Comparison of ENCODE assay signal across 9 cellular contexts in the genomic region with DNA sequence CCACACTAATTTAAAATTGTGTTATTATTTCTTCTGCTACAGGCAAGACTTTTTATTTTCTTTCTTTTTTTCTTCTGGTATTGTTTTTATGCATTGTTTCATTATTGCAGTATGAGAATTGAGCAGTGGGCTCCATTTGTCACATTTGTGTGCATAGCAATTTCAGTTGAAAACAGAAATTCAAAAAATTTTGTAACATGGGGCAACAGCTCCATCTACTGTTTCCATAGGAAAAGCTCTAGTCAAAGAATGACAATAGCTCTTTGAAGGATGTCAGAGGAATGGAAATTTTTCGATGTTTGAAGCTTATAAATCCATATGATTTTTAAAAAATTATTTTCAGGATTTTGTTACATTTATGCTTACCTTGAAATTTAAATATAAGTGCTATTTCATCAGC.
DNase-seq lines count a peak whose midpoint lies in the region; ATAC-seq and TF ChIP-seq lines count a peak whose summit lies in the region.
"Had no signal": no experiment of that assay in that cellular context is flagged by ENCODE, and none has a peak within 500 bp of the region (broad histone marks: within the 10 kb centered on the region; RNA-seq: fewer than 3 reads in every experiment).

No MANE protein-coding gene starts in this region.

- peak overlapping the region in 1 of 59 donors; percentile 13 for H3K4me3 ChIP-seq in dorsolateral prefrontal cortex
- H3K4me3 ChIP-seq in naive thymus-derived CD4-positive, alpha-beta T cell (ENCODE audit: low read length): no peak overlapping the region

- H3K4me3 Mint-ChIP-seq in HFFc6: no peak overlapping the region
- H3K4me3 Mint-ChIP-seq in naive thymus-derived CD4-positive, alpha-beta T cell: no peak overlapping the region
- H3K4me3 Mint-ChIP-seq in activated naive CD4-positive, alpha-beta T cell treated with anti-CD3 and anti-CD28 coated beads for 36 hours: no peak overlapping the region

- H3K9me3 ChIP-seq in naive thymus-derived CD4-positive, alpha-beta T cell (ENCODE audit: control insufficient read depth in 2 of 3, low read length in 3 of 3): no peaks in the 10 kb centered on the region

- no peaks in the 10 kb centered on the region for H3K9me3 Mint-ChIP-seq in HFFc6
- no peaks in the 10 kb centered on the region for H3K9me3 Mint-ChIP-seq in naive thymus-derived CD4-positive, alpha-beta T cell
- no peaks in the 10 kb centered on the region for H3K9me3 Mint-ChIP-seq in activated naive CD4-positive, alpha-beta T cell treated with anti-CD3 and anti-CD28 coated beads for 36 hours
- H3K9me3 Mint-ChIP-seq: activated naive CD4-positive, alpha-beta T cell treated with anti-CD3 and anti-CD28 coated beads, Interleukin-2, amount 50 U/mL, for 72 hours had no signal

- peaks cover 0 to 2% (median 0%) of the 10 kb centered on the region in 45 donors for H3K27me3 ChIP-seq in dorsolateral prefrontal cortex
- H3K27me3 ChIP-seq in naive thymus-derived CD4-positive, alpha-beta T cell (ENCODE audit: control insufficient read depth in 2 of 2, insufficient read depth in 2 of 2, low read length in 2 of 2): no peaks in the 10 kb centered on the region

- H3K27me3 Mint-ChIP-seq in HFFc6 (ENCODE audit: insufficient read depth): no peaks in the 10 kb centered on the region
- H3K27me3 Mint-ChIP-seq in naive thymus-derived CD4-positive, alpha-beta T cell: peaks cover 0 to 20% (median 14%) of the 10 kb centered on the region in 5 donors
- H3K27me3 Mint-ChIP-seq in activated naive CD4-positive, alpha-beta T cell treated with anti-CD3 and anti-CD28 coated beads for 36 hours (ENCODE audit: low read depth): peaks cover 15% of the 10 kb centered on the region

- no peak overlapping the region for H3K27ac ChIP-seq in dorsolateral prefrontal cortex
- H3K27ac ChIP-seq in naive thymus-derived CD4-positive, alpha-beta T cell (ENCODE audit: low read depth, low read length): no peak overlapping the region

- peak; percentile 9 to 70 for DNase-seq in NCI-H524 (lab: John Stamatoyannopoulos, UW)
- DNase-seq in NCI-H524 treated with DMSO at 0.1 percent for 48 hours (lab: John Stamatoyannopoulos, UW): no peak
- DNase-seq in HFFc6: peak; percentile 30
- DNase-seq in NCI-H748 (lab: John Stamatoyannopoulos, UW; ENCODE audit: unreplicated experiment): peak; percentile 71
- DNase-seq in dorsolateral prefrontal cortex: peak in 1 of 10 donors; percentile 18
- DNase-seq in naive thymus-derived CD4-positive, alpha-beta T cell: peak in 6 of 9 donors; percentile 4 to 43 (median 17)
- no peak for DNase-seq in activated naive CD4-positive, alpha-beta T cell treated with anti-CD3 and anti-CD28 coated beads for 36 hours

- no peak for ATAC-seq in naive thymus-derived CD4-positive, alpha-beta T cell
- no peak for ATAC-seq in HG02981 (IDR thresholded peaks at IDR 0.05; ENCODE audit: unreplicated experiment)
- ATAC-seq: activated naive CD4-positive, alpha-beta T cell treated with anti-CD3 and anti-CD28 coated beads, Interleukin-2, amount 50 U/mL, for 72 hours had no signal

- no peaks in the 10 kb centered on the region for H3K4me1 ChIP-seq in naive thymus-derived CD4-positive, alpha-beta T cell (ENCODE audit: control insufficient read depth in 2 of 2, insufficient read depth in 2 of 2, low read length in 2 of 2)

- intact Hi-C loops in dorsolateral prefrontal cortex (cut with DNase I): loop anchor here (5.0 to 10.0 kb wide), 3 partner anchors 271 to 383 kb away; no protein-coding TSS in a partner anchor
- intact Hi-C loops in naive thymus-derived CD4-positive, alpha-beta T cell (cut with micrococcal nuclease): loop anchor here (1.0 to 10.0 kb wide), 7 partner anchors 273 to 1471 kb away; no protein-coding TSS in a partner anchor
- intact Hi-C loops in activated naive CD4-positive, alpha-beta T cell treated with anti-CD3 and anti-CD28 coated beads for 36 hours (cut with micrococcal nuclease): loop anchor here (1.0 to 10.0 kb wide), 5 partner anchors 273 to 1471 kb away; a partner anchor contains a TSS

- CTCF ChIA-PET in naive thymus-derived CD4-positive, alpha-beta T cell (lab: Charles Lee): interaction anchor here (0.6 to 1.5 kb wide), 5 partner anchors 11 to 529 kb away, joined by 3 to 4 read pairs (median 3); no protein-coding TSS in a partner anchor
- CTCF ChIA-PET in activated naive CD4-positive, alpha-beta T cell treated with anti-CD3 and anti-CD28 coated beads for 36 hours (lab: Charles Lee): interaction anchor here (0.6 to 2.4 kb wide), 11 partner anchors 10 to 1471 kb away, joined by 3 to 13 read pairs (median 3); no protein-coding TSS in a partner anchor

- H3K36me3 ChIP-seq in naive thymus-derived CD4-positive, alpha-beta T cell (ENCODE audit: control insufficient read depth in 2 of 3, insufficient read depth in 3 of 3, low read length in 3 of 3): no peaks in the 10 kb centered on the region

- POLR2A ChIA-PET in naive thymus-derived CD4-positive, alpha-beta T cell (lab: Charles Lee): interaction anchor here (0.8 kb wide), 1 partner anchor 591 kb away, joined by 5 read pairs; no protein-coding TSS in a partner anchor

- peak; percentile 82 for TF ChIP-seq CTCF in HFFc6 (IDR thresholded peaks at IDR 0.05)
- TF ChIP-seq CTCF in dorsolateral prefrontal cortex (IDR thresholded peaks at IDR 0.05 in 54 of 56, conservative IDR thresholded peaks at IDR 0.05 in 2 of 56; ENCODE audit: low read depth in 1 of 56, partially characterized antibody in 56 of 56): peak; percentile 44 to 96 (median 80)

- no peaks in the 10 kb centered on the region for H3K4me1 Mint-ChIP-seq in HFFc6 (ENCODE audit: low read depth)
- H3K4me1 Mint-ChIP-seq in naive thymus-derived CD4-positive, alpha-beta T cell: no peaks in the 10 kb centered on the region
- no peaks in the 10 kb centered on the region for H3K4me1 Mint-ChIP-seq in activated naive CD4-positive, alpha-beta T cell treated with anti-CD3 and anti-CD28 coated beads for 36 hours (ENCODE audit: low read depth)

- no peaks in the 10 kb centered on the region for H3K36me3 Mint-ChIP-seq in HFFc6 (ENCODE audit: low read depth)
- no peaks in the 10 kb centered on the region for H3K36me3 Mint-ChIP-seq in naive thymus-derived CD4-positive, alpha-beta T cell
- no peaks in the 10 kb centered on the region for H3K36me3 Mint-ChIP-seq in activated naive CD4-positive, alpha-beta T cell treated with anti-CD3 and anti-CD28 coated beads for 36 hours (ENCODE audit: low read depth)
- H3K36me3 Mint-ChIP-seq: activated naive CD4-positive, alpha-beta T cell treated with anti-CD3 and anti-CD28 coated beads, Interleukin-2, amount 50 U/mL, for 72 hours had no signal

- H3K27ac Mint-ChIP-seq in HFFc6: no peak overlapping the region
- no peak overlapping the region for H3K27ac Mint-ChIP-seq in naive thymus-derived CD4-positive, alpha-beta T cell
- H3K27ac Mint-ChIP-seq in activated naive CD4-positive, alpha-beta T cell treated with anti-CD3 and anti-CD28 coated beads for 36 hours: no peak overlapping the region
- H3K27ac Mint-ChIP-seq: activated naive CD4-positive, alpha-beta T cell treated with anti-CD3 and anti-CD28 coated beads, Interleukin-2, amount 50 U/mL, for 72 hours had no signal

Comparison
In these comparisons a context has a peak if more than half of its experiments do, and no peak if none do; other contexts are left out.
1. DNase-seq: peak in NCI-H524 (2 of 2), HFFc6 (single experiment), NCI-H748 (single experiment) and naive thymus-derived CD4-positive, alpha-beta T cell (6 of 9); none in NCI-H524 treated with DMSO at 0.1 percent for 48 hours (single experiment) and activated naive CD4-positive, alpha-beta T cell treated with anti-CD3 and anti-CD28 coated beads for 36 hours (single experiment).